ENCODE assay signal across 12 cellular contexts in genomic region chr1:8651236-8651890, GRCh38.
DNase-seq lines count a peak whose midpoint lies in the region; ATAC-seq, FAIRE-seq and TF ChIP-seq lines count a peak whose summit lies in the region.
"Had no signal": no experiment of that assay in that cellular context is flagged by ENCODE, and none has a peak within 500 bp of the region (broad histone marks: within the 10 kb centered on the region; RNA-seq: fewer than 3 reads in every experiment).

No MANE protein-coding gene starts in this region.

- H3K4me1 ChIP-seq in left ventricle myocardium inferior (peaks cover 56% of the 10 kb centered on the region), small intestine (ENCODE audit: control insufficient read depth in 2 of 2, insufficient read depth in 1 of 2, low read depth in 1 of 2, low read length in 1 of 2) (peaks cover 0 to 3% of the 10 kb centered on the region in 2 donors), testis (peaks cover 27% of the 10 kb centered on the region)

- no peaks in the 10 kb centered on the region for H3K27me3 Mint-ChIP-seq in activated naive CD4-positive, alpha-beta T cell treated with anti-CD3 and anti-CD28 coated beads for 36 hours (ENCODE audit: low read depth)
- no peaks in the 10 kb centered on the region for H3K27me3 Mint-ChIP-seq in T-helper 1 cell treated with Interleukin-12 subunit alpha and Interleukin-12 subunit beta and Interleukin-4 antibody, amounts not matched to agents 30 μg/mL and 1 μg/mL, for 36 hours (ENCODE audit: low read depth)
- H3K27me3 Mint-ChIP-seq in stimulated activated memory B cell treated with anti-CD40 and anti-IgM and Interleukin-4, amounts not matched to agents 10 μg/mL and 1 μg/mL and 100 μg/mL, for 72 hours, result no peaks in the 10 kb centered on the region

- H3K27me3 ChIP-seq in left ventricle myocardium inferior (ENCODE audit: low read depth), result no peaks in the 10 kb centered on the region
- H3K27me3 ChIP-seq in small intestine (ENCODE audit: control insufficient read depth in 2 of 2, insufficient read depth in 2 of 2, low read length in 2 of 2), result no peaks in the 10 kb centered on the region
- no peaks in the 10 kb centered on the region for H3K27me3 ChIP-seq in testis
- H3K27me3 ChIP-seq: tibial artery had no signal

- peaks cover 45% of the 10 kb centered on the region for H3K4me1 Mint-ChIP-seq in activated naive CD4-positive, alpha-beta T cell treated with anti-CD3 and anti-CD28 coated beads for 36 hours (ENCODE audit: low read depth)
- H3K4me1 Mint-ChIP-seq in T-helper 1 cell treated with Interleukin-12 subunit alpha and Interleukin-12 subunit beta and Interleukin-4 antibody, amounts not matched to agents 30 μg/mL and 1 μg/mL, for 36 hours (ENCODE audit: low read depth), result peaks cover 44% of the 10 kb centered on the region
- H3K4me1 Mint-ChIP-seq in stimulated activated memory B cell treated with anti-CD40 and anti-IgM and Interleukin-4, amounts not matched to agents 10 μg/mL and 1 μg/mL and 100 μg/mL, for 72 hours, result peaks cover 49% of the 10 kb centered on the region

- peak; percentile 37 for DNase-seq in activated naive CD4-positive, alpha-beta T cell treated with anti-CD3 and anti-CD28 coated beads for 36 hours
- DNase-seq in activated naive CD4-positive, alpha-beta T cell treated with anti-CD3 and anti-CD28 coated beads, Interleukin-2, amount 50 U/mL, for 16 hours, result no peak
- no peak for DNase-seq in left ventricle myocardium inferior
- no peak for DNase-seq in small intestine
- no peak for DNase-seq in testis
- DNase-seq: activated T-cell treated with anti-CD3 and anti-CD28 coated beads, Interleukin-2, amount 50 U/mL, for 4 hours; NCI-H1105; tibial artery had no signal

- H3K36me3 ChIP-seq in left ventricle myocardium inferior (peaks cover 5% of the 10 kb centered on the region), small intestine (ENCODE audit: control insufficient read depth in 2 of 2, insufficient read depth in 2 of 2, low read length in 2 of 2) (no peaks in the 10 kb centered on the region), testis (ENCODE audit: low read depth, missing control alignments) (no peaks in the 10 kb centered on the region)

- H3K9me3 Mint-ChIP-seq in activated naive CD4-positive, alpha-beta T cell treated with anti-CD3 and anti-CD28 coated beads for 36 hours, result no peaks in the 10 kb centered on the region
- no peaks in the 10 kb centered on the region for H3K9me3 Mint-ChIP-seq in T-helper 1 cell treated with Interleukin-12 subunit alpha and Interleukin-12 subunit beta and Interleukin-4 antibody, amounts not matched to agents 30 μg/mL and 1 μg/mL, for 36 hours
- H3K9me3 Mint-ChIP-seq in stimulated activated memory B cell treated with anti-CD40 and anti-IgM and Interleukin-4, amounts not matched to agents 10 μg/mL and 1 μg/mL and 100 μg/mL, for 72 hours, result no peaks in the 10 kb centered on the region
- H3K9me3 Mint-ChIP-seq: activated T-cell treated with anti-CD3 and anti-CD28 coated beads, Interleukin-2, amount 50 U/mL, for 4 hours had no signal

- 61 to 87% (median 72%) methylated on average over 3 of the region's 3 CpGs for WGBS in small intestine, 3 donors
- WGBS in testis, 2 donors, result 82 to 83% methylated on average over 3 of the region's 3 CpGs

- peak overlapping the region; percentile 11 for H3K27ac Mint-ChIP-seq in activated naive CD4-positive, alpha-beta T cell treated with anti-CD3 and anti-CD28 coated beads for 36 hours
- peak overlapping the region; percentile 81 for H3K27ac Mint-ChIP-seq in T-helper 1 cell treated with Interleukin-12 subunit alpha and Interleukin-12 subunit beta and Interleukin-4 antibody, amounts not matched to agents 30 μg/mL and 1 μg/mL, for 36 hours
- peak overlapping the region; percentile 40 for H3K27ac Mint-ChIP-seq in stimulated activated memory B cell treated with anti-CD40 and anti-IgM and Interleukin-4, amounts not matched to agents 10 μg/mL and 1 μg/mL and 100 μg/mL, for 72 hours

- FAIRE-seq in small intestine (lab: Jason Lieb, UNC), result no peak
- FAIRE-seq: G401.6 had no signal

- intact Hi-C loops in activated naive CD4-positive, alpha-beta T cell treated with anti-CD3 and anti-CD28 coated beads for 36 hours (cut with micrococcal nuclease), result no loop called here
- intact Hi-C loops in left ventricle myocardium inferior (cut with micrococcal nuclease), result no loop called here
- intact Hi-C loops in testis (cut with DNase I; ENCODE audit: low total_unique reads), result no loop called here

- TF ChIP-seq CTCF in left ventricle myocardium inferior (IDR thresholded peaks at IDR 0.05; ENCODE audit: borderline replicate concordance) (no peak), testis (IDR thresholded peaks at IDR 0.05) (no peak)

- TF ChIP-seq POLR2A in GM18505 (IDR thresholded peaks at IDR 0.05; ENCODE audit: borderline replicate concordance, extremely low read depth, insufficient read depth, insufficient read length) (no peak), testis (IDR thresholded peaks at IDR 0.05) (no peak)

- no peak overlapping the region for H3K4me3 Mint-ChIP-seq in activated naive CD4-positive, alpha-beta T cell treated with anti-CD3 and anti-CD28 coated beads for 36 hours
- no peak overlapping the region for H3K4me3 Mint-ChIP-seq in T-helper 1 cell treated with Interleukin-12 subunit alpha and Interleukin-12 subunit beta and Interleukin-4 antibody, amounts not matched to agents 30 μg/mL and 1 μg/mL, for 36 hours
- H3K4me3 Mint-ChIP-seq in stimulated activated memory B cell treated with anti-CD40 and anti-IgM and Interleukin-4, amounts not matched to agents 10 μg/mL and 1 μg/mL and 100 μg/mL, for 72 hours, result no peak overlapping the region
- H3K4me3 Mint-ChIP-seq: activated T-cell treated with anti-CD3 and anti-CD28 coated beads, Interleukin-2, amount 50 U/mL, for 4 hours had no signal

- peak; percentile 48 for ATAC-seq in stimulated activated memory B cell treated with anti-CD40 and anti-IgM and Interleukin-4, amounts not matched to agents 10 μg/mL and 1 μg/mL and 100 μg/mL, for 72 hours
- ATAC-seq in GM18505 (IDR thresholded peaks at IDR 0.05; ENCODE audit: unreplicated experiment), result no peak
- ATAC-seq: activated T-cell treated with anti-CD3 and anti-CD28 coated beads, Interleukin-2, amount 50 U/mL, for 4 hours had no signal

- no peaks in the 10 kb centered on the region for H3K9me3 ChIP-seq in left ventricle myocardium inferior (replicated peaks)
- H3K9me3 ChIP-seq in small intestine (ENCODE audit: control insufficient read depth, low read depth), result no peaks in the 10 kb centered on the region
- H3K9me3 ChIP-seq in testis, result no peaks in the 10 kb centered on the region
- H3K9me3 ChIP-seq: tibial artery had no signal

- H3K4me3 ChIP-seq in left ventricle myocardium inferior (no peak overlapping the region), small intestine (ENCODE audit: low read depth in 1 of 2, low read length in 2 of 2) (no peak overlapping the region), testis (no peak overlapping the region)
- H3K4me3 ChIP-seq: tibial artery had no signal

- peak overlapping the region; percentile 70 for H3K27ac ChIP-seq in left ventricle myocardium inferior (replicated peaks)
- H3K27ac ChIP-seq in small intestine (ENCODE audit: low read depth in 1 of 2, low read length in 1 of 2), result no peak overlapping the region
- H3K27ac ChIP-seq in testis, result peak overlapping the region in 1 of 2 donors; percentile 76
- H3K27ac ChIP-seq: tibial artery had no signal

- peaks cover 12% of the 10 kb centered on the region for H3K36me3 Mint-ChIP-seq in activated naive CD4-positive, alpha-beta T cell treated with anti-CD3 and anti-CD28 coated beads for 36 hours (ENCODE audit: low read depth)
- peaks cover 23% of the 10 kb centered on the region for H3K36me3 Mint-ChIP-seq in T-helper 1 cell treated with Interleukin-12 subunit alpha and Interleukin-12 subunit beta and Interleukin-4 antibody, amounts not matched to agents 30 μg/mL and 1 μg/mL, for 36 hours (ENCODE audit: low read depth)
- H3K36me3 Mint-ChIP-seq in stimulated activated memory B cell treated with anti-CD40 and anti-IgM and Interleukin-4, amounts not matched to agents 10 μg/mL and 1 μg/mL and 100 μg/mL, for 72 hours, result peaks cover 21% of the 10 kb centered on the region

- CTCF ChIA-PET in activated naive CD4-positive, alpha-beta T cell treated with anti-CD3 and anti-CD28 coated beads for 36 hours (lab: Charles Lee), result interaction anchor here (0.6 to 1.2 kb wide), 5 partner anchors 75 to 206 kb away, joined by 3 to 5 read pairs (median 4); no protein-coding TSS in a partner anchor

Comparison
In these comparisons a context has a peak if more than half of its experiments do, and no peak if none do; other contexts are left out.
1. H3K27ac Mint-ChIP-seq: peak in every context shown above with its lines; median percentile 81 in T-helper 1 cell treated with Interleukin-12 subunit alpha and Interleukin-12 subunit beta and Interleukin-4 antibody, amounts not matched to agents 30 μg/mL and 1 μg/mL, for 36 hours; 40 in stimulated activated memory B cell treated with anti-CD40 and anti-IgM and Interleukin-4, amounts not matched to agents 10 μg/mL and 1 μg/mL and 100 μg/mL, for 72 hours; 11 in activated naive CD4-positive, alpha-beta T cell treated with anti-CD3 and anti-CD28 coated beads for 36 hours.